Comparison of ENCODE assay signal across 1 cellular context in genomic region chr18:71036783-71037182, GRCh38.
TF ChIP-seq lines count a peak whose summit lies in the region.

No MANE protein-coding gene starts in this region.

TF ChIP-seq in SK-N-SH, 30 proteins besides CTCF, POLR2A, EP300 and RAD21 (continued from another document):
- TF ChIP-seq, protein P1, sequence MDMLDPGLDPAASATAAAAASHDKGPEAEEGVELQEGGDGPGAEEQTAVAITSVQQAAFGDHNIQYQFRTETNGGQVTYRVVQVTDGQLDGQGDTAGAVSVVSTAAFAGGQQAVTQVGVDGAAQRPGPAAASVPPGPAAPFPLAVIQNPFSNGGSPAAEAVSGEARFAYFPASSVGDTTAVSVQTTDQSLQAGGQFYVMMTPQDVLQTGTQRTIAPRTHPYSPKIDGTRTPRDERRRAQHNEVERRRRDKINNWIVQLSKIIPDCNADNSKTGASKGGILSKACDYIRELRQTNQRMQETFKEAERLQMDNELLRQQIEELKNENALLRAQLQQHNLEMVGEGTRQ (IDR thresholded peaks at IDR 0.05; ENCODE audit: borderline replicate concordance, low read depth, low read length): no peak
- no peak for TF ChIP-seq MXI1 (IDR thresholded peaks at IDR 0.05; ENCODE audit: low read depth, low read length)
- TF ChIP-seq FOXM1 (IDR thresholded peaks at IDR 0.05; ENCODE audit: low read depth): peak; percentile 81; the same call in 1 of the 2 replicates
- 0 out of 2 replicates have a peak, but pooled peaks have one; percentile 40 for TF ChIP-seq ZBTB33 (IDR thresholded peaks at IDR 0.05; ENCODE audit: borderline replicate concordance, low read depth)
- TF ChIP-seq YY1 (IDR thresholded peaks at IDR 0.05; ENCODE audit: low read depth): no peak
- no peak for TF ChIP-seq SIN3A (IDR thresholded peaks at IDR 0.05; ENCODE audit: borderline replicate concordance, low read depth, low read length)
- no peak for TF ChIP-seq RFX5 (IDR thresholded peaks at IDR 0.05; ENCODE audit: low read length)
- TF ChIP-seq TAF1 (IDR thresholded peaks at IDR 0.05; ENCODE audit: borderline replicate concordance, low read depth, low read length): no peak; the same call in 1 of the 2 replicates
- peak; percentile 80 for TF ChIP-seq JUND (IDR thresholded peaks at IDR 0.05)
- TF ChIP-seq NFIC (IDR thresholded peaks at IDR 0.05; ENCODE audit: borderline replicate concordance): peak; percentile 62; the same call in 1 of the 2 replicates
- no peak for TF ChIP-seq EZH2phosphoT487 (IDR thresholded peaks at IDR 0.05; ENCODE audit: borderline replicate concordance, low read depth)
- TF ChIP-seq GATA2 (CRISPR knock-in tag; IDR thresholded peaks at IDR 0.05): no peak
- TF ChIP-seq TCF12 (IDR thresholded peaks at IDR 0.05): peak; percentile 85
- TF ChIP-seq, protein P2, sequence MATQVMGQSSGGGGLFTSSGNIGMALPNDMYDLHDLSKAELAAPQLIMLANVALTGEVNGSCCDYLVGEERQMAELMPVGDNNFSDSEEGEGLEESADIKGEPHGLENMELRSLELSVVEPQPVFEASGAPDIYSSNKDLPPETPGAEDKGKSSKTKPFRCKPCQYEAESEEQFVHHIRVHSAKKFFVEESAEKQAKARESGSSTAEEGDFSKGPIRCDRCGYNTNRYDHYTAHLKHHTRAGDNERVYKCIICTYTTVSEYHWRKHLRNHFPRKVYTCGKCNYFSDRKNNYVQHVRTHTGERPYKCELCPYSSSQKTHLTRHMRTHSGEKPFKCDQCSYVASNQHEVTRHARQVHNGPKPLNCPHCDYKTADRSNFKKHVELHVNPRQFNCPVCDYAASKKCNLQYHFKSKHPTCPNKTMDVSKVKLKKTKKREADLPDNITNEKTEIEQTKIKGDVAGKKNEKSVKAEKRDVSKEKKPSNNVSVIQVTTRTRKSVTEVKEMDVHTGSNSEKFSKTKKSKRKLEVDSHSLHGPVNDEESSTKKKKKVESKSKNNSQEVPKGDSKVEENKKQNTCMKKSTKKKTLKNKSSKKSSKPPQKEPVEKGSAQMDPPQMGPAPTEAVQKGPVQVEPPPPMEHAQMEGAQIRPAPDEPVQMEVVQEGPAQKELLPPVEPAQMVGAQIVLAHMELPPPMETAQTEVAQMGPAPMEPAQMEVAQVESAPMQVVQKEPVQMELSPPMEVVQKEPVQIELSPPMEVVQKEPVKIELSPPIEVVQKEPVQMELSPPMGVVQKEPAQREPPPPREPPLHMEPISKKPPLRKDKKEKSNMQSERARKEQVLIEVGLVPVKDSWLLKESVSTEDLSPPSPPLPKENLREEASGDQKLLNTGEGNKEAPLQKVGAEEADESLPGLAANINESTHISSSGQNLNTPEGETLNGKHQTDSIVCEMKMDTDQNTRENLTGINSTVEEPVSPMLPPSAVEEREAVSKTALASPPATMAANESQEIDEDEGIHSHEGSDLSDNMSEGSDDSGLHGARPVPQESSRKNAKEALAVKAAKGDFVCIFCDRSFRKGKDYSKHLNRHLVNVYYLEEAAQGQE (IDR thresholded peaks at IDR 0.05; ENCODE audit: low read depth, low read length): no peak
- TF ChIP-seq RCOR1 (IDR thresholded peaks at IDR 0.05; ENCODE audit: low read length): no peak
- TF ChIP-seq ELF1 (IDR thresholded peaks at IDR 0.05): no peak
- peak; percentile 81 for TF ChIP-seq FOSL2 (IDR thresholded peaks at IDR 0.05; ENCODE audit: borderline replicate concordance, low read depth)
- no peak for TF ChIP-seq POLR2AphosphoS5 (IDR thresholded peaks at IDR 0.05; ENCODE audit: low read depth, low read length)
- no peak for TF ChIP-seq FOXJ3 (CRISPR knock-in tag; IDR thresholded peaks at IDR 0.05)
- TF ChIP-seq, protein P3, sequence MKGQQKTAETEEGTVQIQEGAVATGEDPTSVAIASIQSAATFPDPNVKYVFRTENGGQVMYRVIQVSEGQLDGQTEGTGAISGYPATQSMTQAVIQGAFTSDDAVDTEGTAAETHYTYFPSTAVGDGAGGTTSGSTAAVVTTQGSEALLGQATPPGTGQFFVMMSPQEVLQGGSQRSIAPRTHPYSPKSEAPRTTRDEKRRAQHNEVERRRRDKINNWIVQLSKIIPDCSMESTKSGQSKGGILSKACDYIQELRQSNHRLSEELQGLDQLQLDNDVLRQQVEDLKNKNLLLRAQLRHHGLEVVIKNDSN (IDR thresholded peaks at IDR 0.05; ENCODE audit: borderline replicate concordance, low read depth): no peak
- no peak for TF ChIP-seq GABPA (IDR thresholded peaks at IDR 0.05; ENCODE audit: low read depth)
- TF ChIP-seq, protein P4, sequence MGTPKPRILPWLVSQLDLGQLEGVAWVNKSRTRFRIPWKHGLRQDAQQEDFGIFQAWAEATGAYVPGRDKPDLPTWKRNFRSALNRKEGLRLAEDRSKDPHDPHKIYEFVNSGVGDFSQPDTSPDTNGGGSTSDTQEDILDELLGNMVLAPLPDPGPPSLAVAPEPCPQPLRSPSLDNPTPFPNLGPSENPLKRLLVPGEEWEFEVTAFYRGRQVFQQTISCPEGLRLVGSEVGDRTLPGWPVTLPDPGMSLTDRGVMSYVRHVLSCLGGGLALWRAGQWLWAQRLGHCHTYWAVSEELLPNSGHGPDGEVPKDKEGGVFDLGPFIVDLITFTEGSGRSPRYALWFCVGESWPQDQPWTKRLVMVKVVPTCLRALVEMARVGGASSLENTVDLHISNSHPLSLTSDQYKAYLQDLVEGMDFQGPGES (IDR thresholded peaks at IDR 0.05; ENCODE audit: low read depth, low read length): no peak
- peak; percentile 66 for TF ChIP-seq MEF2A (IDR thresholded peaks at IDR 0.05; ENCODE audit: borderline replicate concordance, low read depth)
- TF ChIP-seq NRF1 (IDR thresholded peaks at IDR 0.05; ENCODE audit: low read depth, low read length): no peak
- no peak for TF ChIP-seq CHD2 (IDR thresholded peaks at IDR 0.05; ENCODE audit: low read length, partially characterized antibody)
- TF ChIP-seq, protein P5, sequence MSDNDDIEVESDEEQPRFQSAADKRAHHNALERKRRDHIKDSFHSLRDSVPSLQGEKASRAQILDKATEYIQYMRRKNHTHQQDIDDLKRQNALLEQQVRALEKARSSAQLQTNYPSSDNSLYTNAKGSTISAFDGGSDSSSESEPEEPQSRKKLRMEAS (IDR thresholded peaks at IDR 0.05; ENCODE audit: low read depth): no peak
- peak; percentile 86 for TF ChIP-seq TEAD4 (IDR thresholded peaks at IDR 0.05; ENCODE audit: borderline replicate concordance, insufficient read depth)
